In the genomic region with DNA sequence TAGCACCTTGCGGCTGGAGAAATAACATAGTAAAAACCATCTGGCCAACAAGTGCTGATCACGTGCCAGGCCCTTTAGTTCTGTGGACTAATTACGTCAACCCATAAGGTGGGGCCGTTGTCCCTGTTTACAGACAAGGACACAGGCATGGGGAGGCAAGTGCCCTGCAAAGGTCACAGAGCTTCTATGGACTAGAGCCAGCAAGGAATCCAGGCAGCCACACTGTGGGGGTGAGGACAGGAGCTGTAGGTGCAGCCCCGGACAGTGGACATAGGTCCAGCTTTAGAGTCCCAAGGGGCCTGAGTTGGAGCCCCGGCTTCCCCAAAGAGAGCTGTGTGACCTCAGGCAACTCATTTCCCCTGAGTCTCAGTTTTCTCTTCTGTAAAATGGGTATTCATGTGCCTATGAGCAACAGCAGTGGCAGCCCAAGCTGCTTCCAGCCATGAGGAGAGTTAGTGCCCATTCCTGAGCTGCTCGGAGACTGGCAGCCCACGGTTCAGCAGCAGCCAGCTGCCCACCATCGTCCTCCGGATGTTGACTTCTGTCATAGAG, we compare ENCODE assay signal across 18 cellular contexts. TPM values are rescaled to one million over a fixed set of nuclear protein-coding genes. Genes with fewer than 3 reads are reported as not detected.
DNase-seq lines count a peak whose midpoint lies in the region; ATAC-seq and TF ChIP-seq lines count a peak whose summit lies in the region.
"Had no signal": no experiment of that assay in that cellular context is flagged by ENCODE, and none has a peak within 500 bp of the region (broad histone marks: within the 10 kb centered on the region; RNA-seq: fewer than 3 reads in every experiment).

No MANE protein-coding gene starts in this region.

- no peak overlapping the region for H3K4me3 ChIP-seq in endodermal cell (ENCODE audit: low read length)
- H3K4me3 ChIP-seq: ascending aorta, hepatocyte, prostate gland had no signal

- H3K9me3 Mint-ChIP-seq in CD14-positive monocyte (peaks cover 0 to 5% (median 0%) of the 10 kb centered on the region in 7 donors), endodermal cell (peaks cover 1% of the 10 kb centered on the region)
- no peaks in the 10 kb centered on the region for H3K9me3 Mint-ChIP-seq in activated T-helper 2 cell treated with anti-CD3 and anti-CD28 coated beads, Interferon-gamma antibody, Interleukin-2, Interleukin-4, amounts not matched to agents 10 μg/mL and 5 μg/mL and 100 μg/mL, durations not matched to agents 14 hours and 24 hours and 36 hours
- H3K9me3 Mint-ChIP-seq: HFFc6 had no signal

- no peak overlapping the region for H3K9ac ChIP-seq in endodermal cell (ENCODE audit: extremely low read depth, low read length, poor library complexity, severe bottlenecking)

- ATAC-seq in HG02610 (IDR thresholded peaks at IDR 0.05; ENCODE audit: unreplicated experiment) (no peak), foreskin keratinocyte (no peak)

- H3K27ac ChIP-seq in endodermal cell (ENCODE audit: low read depth, low read length) (no peak overlapping the region), foreskin keratinocyte (no peak overlapping the region)
- H3K27ac ChIP-seq: ascending aorta, hepatocyte, prostate gland had no signal

- H3K36me3 ChIP-seq in endodermal cell (ENCODE audit: control insufficient read depth, insufficient read depth, low read length) = no peaks in the 10 kb centered on the region
- H3K36me3 ChIP-seq: ascending aorta, prostate gland had no signal

- 91 to 93% methylated on average over 8 to 10 of the region's 10 CpGs for WGBS in endodermal cell (ENCODE audit: insufficient coverage in 1 of 2, insufficient read length in 1 of 2), 2 experiments

- TF ChIP-seq CTCF in CD14-positive monocyte (IDR thresholded peaks at IDR 0.05) (no peak), endodermal cell (conservative IDR thresholded peaks at IDR 0.05) (no peak), foreskin keratinocyte (conservative IDR thresholded peaks at IDR 0.05) (no peak)

- H3K27me3 ChIP-seq in endodermal cell (ENCODE audit: control insufficient read depth, insufficient read depth, low read length, poor library complexity, severe bottlenecking) (peaks cover 17% of the 10 kb centered on the region), foreskin keratinocyte (peaks cover 65% of the 10 kb centered on the region)

- H3K4me1 Mint-ChIP-seq in CD14-positive monocyte (peaks cover 38% of the 10 kb centered on the region), endodermal cell (no peaks in the 10 kb centered on the region)
- peaks cover 10% of the 10 kb centered on the region for H3K4me1 Mint-ChIP-seq in activated T-helper 2 cell treated with anti-CD3 and anti-CD28 coated beads, Interferon-gamma antibody, Interleukin-2, Interleukin-4, amounts not matched to agents 10 μg/mL and 5 μg/mL and 100 μg/mL, durations not matched to agents 14 hours and 24 hours and 36 hours (ENCODE audit: low read depth)

- intact Hi-C loops in CD14-positive monocyte (cut with micrococcal nuclease) (no loop called here), posterior cingulate gyrus (cut with DNase I) (no loop called here)
- intact Hi-C loops in activated T-helper 2 cell treated with anti-CD3 and anti-CD28 coated beads, Interferon-gamma antibody, Interleukin-2, Interleukin-4, amounts not matched to agents 10 μg/mL and 5 μg/mL and 100 μg/mL, durations not matched to agents 14 hours and 24 hours and 36 hours (cut with micrococcal nuclease) = no loop called here

- H3K4me3 Mint-ChIP-seq in CD14-positive monocyte (no peak overlapping the region), endodermal cell (no peak overlapping the region)
- no peak overlapping the region for H3K4me3 Mint-ChIP-seq in activated T-helper 2 cell treated with anti-CD3 and anti-CD28 coated beads, Interferon-gamma antibody, Interleukin-2, Interleukin-4, amounts not matched to agents 10 μg/mL and 5 μg/mL and 100 μg/mL, durations not matched to agents 14 hours and 24 hours and 36 hours (ENCODE audit: low read depth)
- H3K4me3 Mint-ChIP-seq: activated CD4-positive, alpha-beta memory T cell treated with anti-CD3 and anti-CD28 coated beads for 36 hours; activated T-helper 1 cell treated with anti-CD3 and anti-CD28 coated beads, Interleukin-12 subunit alpha, Interleukin-12 subunit beta, Interleukin-2, Interleukin-4 antibody, amounts not matched to agents 30 ng/mL and 10 ng/mL and 1 ng/mL, durations not matched to agents 14 hours and 24 hours and 36 hours; HFFc6 had no signal

- H3K9me3 ChIP-seq in endodermal cell (ENCODE audit: control insufficient read depth, low read length) = no peaks in the 10 kb centered on the region
- H3K9me3 ChIP-seq: ascending aorta, prostate gland had no signal

- H3K4me1 ChIP-seq in endodermal cell (ENCODE audit: control insufficient read depth, insufficient read depth, low read length) (no peaks in the 10 kb centered on the region), foreskin keratinocyte (no peaks in the 10 kb centered on the region)
- H3K4me1 ChIP-seq: ascending aorta, prostate gland had no signal

- peaks cover 0 to 3% (median 2%) of the 10 kb centered on the region in 3 donors for H3K27me3 Mint-ChIP-seq in CD14-positive monocyte (ENCODE audit: low read depth in 3 of 3)
- H3K27me3 Mint-ChIP-seq in endodermal cell (ENCODE audit: insufficient read depth) = peaks cover 19% of the 10 kb centered on the region
- peaks cover 10% of the 10 kb centered on the region for H3K27me3 Mint-ChIP-seq in activated T-helper 2 cell treated with anti-CD3 and anti-CD28 coated beads, Interferon-gamma antibody, Interleukin-2, Interleukin-4, amounts not matched to agents 10 μg/mL and 5 μg/mL and 100 μg/mL, durations not matched to agents 14 hours and 24 hours and 36 hours (ENCODE audit: low read depth)

- DNase-seq in CD14-positive monocyte (ENCODE audit: low spot score) (peak; percentile 33), NCI-H2029 treated with DMSO at 0.1 percent for 48 hours (lab: John Stamatoyannopoulos, UW) (peak; percentile 77), endodermal cell (peak; percentile 40), posterior cingulate gyrus (peak in 6 of 10 donors; percentile 1 to 69 (median 8)), foreskin keratinocyte (no peak)
- no peak for DNase-seq in activated T-helper 2 cell treated with anti-CD3 and anti-CD28 coated beads, Interferon-gamma antibody, Interleukin-2, Interleukin-4, amounts not matched to agents 10 μg/mL and 5 μg/mL and 100 μg/mL, durations not matched to agents 14 hours and 24 hours and 36 hours (ENCODE audit: low spot score)
- DNase-seq: activated CD4-positive, alpha-beta memory T cell treated with anti-CD3 and anti-CD28 coated beads for 36 hours; DMS79; HFFc6; NCI-H1105 treated with DMSO at 0.1 percent for 48 hours; OCI-M1 had no signal

- H3K27ac Mint-ChIP-seq in CD14-positive monocyte = peak overlapping the region in 1 of 7 donors; percentile 62
- H3K27ac Mint-ChIP-seq in endodermal cell = no peak overlapping the region
- no peak overlapping the region for H3K27ac Mint-ChIP-seq in activated T-helper 2 cell treated with anti-CD3 and anti-CD28 coated beads, Interferon-gamma antibody, Interleukin-2, Interleukin-4, amounts not matched to agents 10 μg/mL and 5 μg/mL and 100 μg/mL, durations not matched to agents 14 hours and 24 hours and 36 hours
- H3K27ac Mint-ChIP-seq: activated CD4-positive, alpha-beta memory T cell treated with anti-CD3 and anti-CD28 coated beads for 36 hours; activated T-helper 1 cell treated with anti-CD3 and anti-CD28 coated beads, Interleukin-12 subunit alpha, Interleukin-12 subunit beta, Interleukin-2, Interleukin-4 antibody, amounts not matched to agents 30 ng/mL and 10 ng/mL and 1 ng/mL, durations not matched to agents 14 hours and 24 hours and 36 hours; HFFc6 had no signal

- H3K36me3 Mint-ChIP-seq in CD14-positive monocyte = peaks cover 21 to 47% of the 10 kb centered on the region in 2 donors
- no peaks in the 10 kb centered on the region for H3K36me3 Mint-ChIP-seq in endodermal cell (ENCODE audit: low read depth)
- no peaks in the 10 kb centered on the region for H3K36me3 Mint-ChIP-seq in activated T-helper 2 cell treated with anti-CD3 and anti-CD28 coated beads, Interferon-gamma antibody, Interleukin-2, Interleukin-4, amounts not matched to agents 10 μg/mL and 5 μg/mL and 100 μg/mL, durations not matched to agents 14 hours and 24 hours and 36 hours (ENCODE audit: low read depth)
- H3K36me3 Mint-ChIP-seq: activated CD4-positive, alpha-beta memory T cell treated with anti-CD3 and anti-CD28 coated beads for 36 hours had no signal

RNA-seq across cellular contexts. Expression of a gene that starts 13.9 kb away (rescaled TPM):
- polyA plus RNA-seq in CD14-positive monocyte = 10 to 100 TPM; 39.2 to 41.8 TPM
- 1 to 10 TPM; 1.6 to 6.7 TPM for total RNA-seq in endodermal cell
- 0.64 TPM for polyA plus RNA-seq in endodermal cell (2013, experiment 1 of 2)
- polyA plus RNA-seq in endodermal cell (2013, experiment 2 of 2) = 0.37 TPM
- 0.09 TPM in 1 of 2 replicates, not detected in the other for total RNA-seq in activated T-helper 2 cell treated with anti-CD3 and anti-CD28 coated beads, Interferon-gamma antibody, Interleukin-2, Interleukin-4, amounts not matched to agents 10 μg/mL and 5 μg/mL and 100 μg/mL, durations not matched to agents 14 hours and 24 hours and 36 hours
- total RNA-seq in foreskin keratinocyte = 0.11 TPM in 1 of 2 replicates, not detected in the other
- polyA plus RNA-seq in foreskin keratinocyte = 0.02 TPM in 1 of 2 replicates, not detected in the other
- total RNA-seq: activated CD4-positive, alpha-beta memory T cell treated with anti-CD3 and anti-CD28 coated beads for 36 hours; activated T-helper 1 cell treated with anti-CD3 and anti-CD28 coated beads, Interleukin-12 subunit alpha, Interleukin-12 subunit beta, Interleukin-2, Interleukin-4 antibody, amounts not matched to agents 30 ng/mL and 10 ng/mL and 1 ng/mL, durations not matched to agents 14 hours and 24 hours and 36 hours; ascending aorta; HFFc6 had no signal
- polyA plus RNA-seq: BJ had no signal

RNA-seq across cellular contexts. Expression of a gene that starts 20.2 kb away (rescaled TPM):
- polyA plus RNA-seq in CD14-positive monocyte (not detected), foreskin keratinocyte (not detected in 2 replicates)
- total RNA-seq in endodermal cell (not detected), foreskin keratinocyte (not detected in 2 replicates)
- not detected for polyA plus RNA-seq in endodermal cell (2013, experiment 1 of 2)
- polyA plus RNA-seq in endodermal cell (2013, experiment 2 of 2) = not detected
- total RNA-seq in activated T-helper 2 cell treated with anti-CD3 and anti-CD28 coated beads, Interferon-gamma antibody, Interleukin-2, Interleukin-4, amounts not matched to agents 10 μg/mL and 5 μg/mL and 100 μg/mL, durations not matched to agents 14 hours and 24 hours and 36 hours = not detected in 2 replicates
- total RNA-seq: activated CD4-positive, alpha-beta memory T cell treated with anti-CD3 and anti-CD28 coated beads for 36 hours; activated T-helper 1 cell treated with anti-CD3 and anti-CD28 coated beads, Interleukin-12 subunit alpha, Interleukin-12 subunit beta, Interleukin-2, Interleukin-4 antibody, amounts not matched to agents 30 ng/mL and 10 ng/mL and 1 ng/mL, durations not matched to agents 14 hours and 24 hours and 36 hours; ascending aorta; HFFc6 had no signal
- polyA plus RNA-seq: BJ, esophagus had no signal

RNA-seq across cellular contexts. Expression of a gene that starts 20.9 kb away (rescaled TPM):
- polyA plus RNA-seq in CD14-positive monocyte (not detected), foreskin keratinocyte (not detected in 2 replicates)
- total RNA-seq in endodermal cell (not detected), foreskin keratinocyte (not detected in 2 replicates)
- polyA plus RNA-seq in endodermal cell (2013, experiment 1 of 2) = not detected
- polyA plus RNA-seq in endodermal cell (2013, experiment 2 of 2) = not detected
- not detected in 2 replicates for total RNA-seq in activated T-helper 2 cell treated with anti-CD3 and anti-CD28 coated beads, Interferon-gamma antibody, Interleukin-2, Interleukin-4, amounts not matched to agents 10 μg/mL and 5 μg/mL and 100 μg/mL, durations not matched to agents 14 hours and 24 hours and 36 hours
- total RNA-seq: activated CD4-positive, alpha-beta memory T cell treated with anti-CD3 and anti-CD28 coated beads for 36 hours; activated T-helper 1 cell treated with anti-CD3 and anti-CD28 coated beads, Interleukin-12 subunit alpha, Interleukin-12 subunit beta, Interleukin-2, Interleukin-4 antibody, amounts not matched to agents 30 ng/mL and 10 ng/mL and 1 ng/mL, durations not matched to agents 14 hours and 24 hours and 36 hours; ascending aorta; hepatocyte; HFFc6 had no signal
- polyA plus RNA-seq: BJ, esophagus, hepatocyte had no signal

Comparison
In these comparisons a context has a peak if more than half of its experiments do, and no peak if none do; other contexts are left out.
1. DNase-seq: peak in CD14-positive monocyte (single experiment), NCI-H2029 treated with DMSO at 0.1 percent for 48 hours (single experiment), endodermal cell (single experiment) and posterior cingulate gyrus (6 of 10); none in activated T-helper 2 cell treated with anti-CD3 and anti-CD28 coated beads, Interferon-gamma antibody, Interleukin-2, Interleukin-4, amounts not matched to agents 10 μg/mL and 5 μg/mL and 100 μg/mL, durations not matched to agents 14 hours and 24 hours and 36 hours (single experiment) and foreskin keratinocyte (0 of 2).